In the genomic region with DNA sequence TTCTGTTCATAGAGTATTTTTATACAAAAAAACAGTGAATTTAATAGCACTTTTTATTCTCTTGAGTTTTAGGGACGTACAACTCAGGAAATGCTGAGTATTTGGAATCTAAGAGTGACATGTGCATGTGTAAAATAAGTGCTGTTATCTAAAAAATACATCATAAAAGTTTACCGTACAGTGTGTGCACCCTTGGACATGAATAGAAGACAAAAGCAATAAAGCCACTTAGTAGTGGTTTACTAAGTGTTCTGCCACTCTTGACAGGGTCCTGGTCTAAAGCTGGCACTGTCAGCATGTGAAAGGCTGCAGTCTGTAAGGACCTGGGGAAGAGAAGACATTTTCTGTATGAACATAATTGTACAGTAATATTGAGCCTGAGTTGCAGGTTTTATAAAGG, we compare ENCODE assay signal across 22 cellular contexts. TPM values are rescaled to one million over a fixed set of nuclear protein-coding genes. Genes with fewer than 3 reads are reported as not detected.
A peak's percentile ranks its signal among the peaks of the same experiment; 100 is the strongest.
DNase-seq lines count a peak whose midpoint lies in the region; ATAC-seq, FAIRE-seq and TF ChIP-seq lines count a peak whose summit lies in the region.
"Had no signal": no experiment of that assay in that cellular context is flagged by ENCODE, and none has a peak within 500 bp of the region (broad histone marks: within the 10 kb centered on the region; RNA-seq: fewer than 3 reads in every experiment).

No MANE protein-coding gene starts in this region.

- H3K36me3 ChIP-seq in GM23248 (ENCODE audit: low read depth) (no peaks in the 10 kb centered on the region), sigmoid colon (no peaks in the 10 kb centered on the region)
- H3K36me3 ChIP-seq: Peyer's patch, SJCRH30 had no signal

- no peaks in the 10 kb centered on the region for H3K9me3 Mint-ChIP-seq in HFFc6
- H3K9me3 Mint-ChIP-seq: CD4-positive, alpha-beta T cell had no signal

- no peak overlapping the region for H3K4me3 ChIP-seq in GM23248
- no peak overlapping the region for H3K4me3 ChIP-seq in sigmoid colon
- H3K4me3 ChIP-seq: BLaER1, GM12878, GM23338, Peyer's patch, SJCRH30 had no signal

- no peaks in the 10 kb centered on the region for H3K27me3 ChIP-seq in GM23248 (replicated peaks; ENCODE audit: insufficient read depth)
- no peaks in the 10 kb centered on the region for H3K27me3 ChIP-seq in sigmoid colon
- H3K27me3 ChIP-seq: BLaER1, Peyer's patch, SJCRH30 had no signal

- H3K27me3 Mint-ChIP-seq in HFFc6 (ENCODE audit: insufficient read depth) = peaks cover 9% of the 10 kb centered on the region

- FAIRE-seq in islet of Langerhans (lab: Jason Lieb, UNC) (peak; percentile 47), GM19239 (lab: Jason Lieb, UNC) (no peak)
- FAIRE-seq: GM12878 had no signal

- H3K79me2 ChIP-seq in GM23248 (ENCODE audit: insufficient read depth) = peaks cover 99% of the 10 kb centered on the region

- TF ChIP-seq CTCF in HFFc6 (IDR thresholded peaks at IDR 0.05) (no peak), sigmoid colon (IDR thresholded peaks at IDR 0.05) (no peak)

- ATAC-seq in GM21737 (IDR thresholded peaks at IDR 0.05; ENCODE audit: unreplicated experiment) = no peak
- ATAC-seq: GM12878, GM23338 had no signal

- DNase-seq in GM23248 (no peak), HFFc6 (no peak), sigmoid colon (no peak), NCI-H2081 treated with DMSO at 0.1 percent for 48 hours (lab: John Stamatoyannopoulos, UW) (no peak), GM19239 (ENCODE audit: insufficient read length, low spot score) (no peak)
- DNase-seq: CD4-positive, alpha-beta T cell; DND-41; HCEC 1CT; MM.1S; NCI-H1048; NCI-H1417 treated with DMSO at 0.1 percent for 48 hours; NCI-H187; NCI-H345; NCI-H524; NCI-H82; Peyer's patch; SJCRH30 had no signal

- H3K27ac ChIP-seq in GM23248 (0 out of 2 replicates have a peak overlapping the region, but pooled peaks have one; percentile 4), sigmoid colon (peak overlapping the region in 3 of 4 donors; percentile 63 to 77 (median 75))
- H3K27ac ChIP-seq: BLaER1, Peyer's patch, SJCRH30 had no signal

- no peak overlapping the region for H3K4me2 ChIP-seq in GM23248 (ENCODE audit: unreplicated experiment)
- H3K4me2 ChIP-seq: GM23338 had no signal

- no peak for TF ChIP-seq POLR2A in sigmoid colon (IDR thresholded peaks at IDR 0.05)

- no peak overlapping the region for H2AFZ ChIP-seq in GM23248
- H2AFZ ChIP-seq: GM23338 had no signal

- H3K9me3 ChIP-seq in GM23248 (ENCODE audit: low read depth) (no peaks in the 10 kb centered on the region), sigmoid colon (no peaks in the 10 kb centered on the region)
- H3K9me3 ChIP-seq: Peyer's patch, SJCRH30 had no signal

- no peak for TF ChIP-seq EP300 in sigmoid colon (IDR thresholded peaks at IDR 0.05)

- H4K20me1 ChIP-seq in GM23248 (ENCODE audit: insufficient read depth) = peaks cover 39% of the 10 kb centered on the region

- H3K27ac Mint-ChIP-seq in HFFc6 = peak overlapping the region; percentile 38; the same call in 1 of the 2 replicates
- H3K27ac Mint-ChIP-seq: CD4-positive, alpha-beta T cell; GM23338 had no signal

- H3K4me3 Mint-ChIP-seq in HFFc6 = no peak overlapping the region
- H3K4me3 Mint-ChIP-seq: CD4-positive, alpha-beta T cell; GM23338 had no signal

- no peak overlapping the region for H3K9ac ChIP-seq in GM23248
- H3K9ac ChIP-seq: BLaER1 had no signal

- peaks cover 14% of the 10 kb centered on the region for H3K36me3 Mint-ChIP-seq in HFFc6 (ENCODE audit: low read depth)

- in situ Hi-C loops in GM23248 (cut with MboI) = no loop called here

- intact Hi-C loops in sigmoid colon (cut with DNase I) = no loop called here

- H3K4me1 ChIP-seq in GM23248 (ENCODE audit: insufficient read depth) = peaks cover 89% of the 10 kb centered on the region
- H3K4me1 ChIP-seq in sigmoid colon = peaks cover 0 to 100% (median 98%) of the 10 kb centered on the region in 4 donors

- WGBS in GM23248 (ENCODE audit: low coverage in 1 of 2, low lambda C conversion rate in 2 of 2, missing lambda C conversion rate in 2 of 2), 2 experiments = 94 to 97% methylated on average over 2 of the region's 2 CpGs
- WGBS in sigmoid colon, 2 donors = 16 to 52% methylated on average over 2 of the region's 2 CpGs

- peaks cover 99% of the 10 kb centered on the region for H3K4me1 Mint-ChIP-seq in HFFc6 (ENCODE audit: low read depth)

- peaks cover 79% of the 10 kb centered on the region for H3F3A ChIP-seq in GM23248 (ENCODE audit: insufficient read depth)

- no peaks in the 10 kb centered on the region for H3K9me2 ChIP-seq in GM23248 (ENCODE audit: insufficient read depth)

RNA-seq across cellular contexts. Expression of a gene that starts 51.0 kb away (rescaled TPM):
- total RNA-seq in GM23248 (2014; rRNA removed; shearing (Covaris generic)) = 686 and 727 TPM in 2 replicates
- polyA plus RNA-seq in GM23248 (2016; fragmentation: Nextera tagmentation; extraction: Ambion mirVana) (176 and 185 TPM in 2 replicates), sigmoid colon (10 to 100 TPM in 2 of 3 donors, 1 to 10 TPM in 1; 3.5 to 28.9 (median 18.0) TPM)
- 100 to 1,000 TPM; 352 to 465 (median 393) TPM for total RNA-seq in HFFc6 (2021; fragmentation: NEBNext Ultra II Directional; extraction: Animal tissue kit (Norgen Biotek cat#: 25700))
- total RNA-seq in sigmoid colon = 100 to 1,000 TPM; 269 to 542 (median 281) TPM
- total RNA-seq: CD4-positive, alpha-beta T cell had no signal
